Comparison of ENCODE assay signal across 18 cellular contexts in genomic region chr12:57536597-57536942, GRCh38. TPM values are rescaled to one million over a fixed set of nuclear protein-coding genes. Genes with fewer than 3 reads are reported as not detected.
DNase-seq lines count a peak whose midpoint lies in the region; ATAC-seq, FAIRE-seq and TF ChIP-seq lines count a peak whose summit lies in the region.
"Had no signal": no experiment of that assay in that cellular context is flagged by ENCODE, and none has a peak within 500 bp of the region (broad histone marks: within the 10 kb centered on the region; RNA-seq: fewer than 3 reads in every experiment).

No MANE protein-coding gene starts in this region.

- no peak for ATAC-seq in GM19467 (IDR thresholded peaks at IDR 0.05; ENCODE audit: unreplicated experiment)
- ATAC-seq: A549, GM12878 had no signal

- dilution Hi-C loops in endothelial cell of umbilical vein (cut with MboI; ENCODE audit: extremely low pct_ligation_motif_present, low sequenced_read_pairs) = no loop called here

- no peak for TF ChIP-seq EP300 in stomach (IDR thresholded peaks at IDR 0.05)

- BruUV-seq in endothelial cell of umbilical vein (replicated peaks; lab: Mats Ljungman, UMichigan) = no TSS peak

- H3K9me3 Mint-ChIP-seq in activated T-helper 1 cell treated with anti-CD3 and anti-CD28 coated beads, Interleukin-12 subunit alpha, Interleukin-12 subunit beta, Interleukin-2, Interleukin-4 antibody, amounts not matched to agents 30 ng/mL and 10 ng/mL and 1 ng/mL, durations not matched to agents 14 hours and 24 hours and 36 hours = no peaks in the 10 kb centered on the region
- H3K9me3 Mint-ChIP-seq: CD14-positive monocyte, GM23338 had no signal

- H3K27ac ChIP-seq in MM.1S (ENCODE audit: low read length) (no peak overlapping the region), endothelial cell of umbilical vein (ENCODE audit: insufficient read depth, low read depth, low read length) (no peak overlapping the region), stomach (peak overlapping the region; percentile 11 to 81 (median 53)), kidney (ENCODE audit: low read depth in 2 of 2, low read length in 2 of 2) (no peak overlapping the region)
- H3K27ac ChIP-seq: A549 had no signal

- H3K27me3 Mint-ChIP-seq in activated T-helper 1 cell treated with anti-CD3 and anti-CD28 coated beads, Interleukin-12 subunit alpha, Interleukin-12 subunit beta, Interleukin-2, Interleukin-4 antibody, amounts not matched to agents 30 ng/mL and 10 ng/mL and 1 ng/mL, durations not matched to agents 14 hours and 24 hours and 36 hours (ENCODE audit: insufficient read depth) = no peaks in the 10 kb centered on the region

- no peaks in the 10 kb centered on the region for H3K9me3 ChIP-seq in MM.1S (replicated peaks; ENCODE audit: insufficient read depth, low read length)
- no peaks in the 10 kb centered on the region for H3K9me3 ChIP-seq in endothelial cell of umbilical vein (replicated peaks; ENCODE audit: control insufficient read depth, insufficient read depth, low read length)
- no peaks in the 10 kb centered on the region for H3K9me3 ChIP-seq in stomach
- no peaks in the 10 kb centered on the region for H3K9me3 ChIP-seq in kidney (ENCODE audit: control insufficient read depth in 1 of 2, low read length in 2 of 2)
- H3K9me3 ChIP-seq: A549, BE2C, HAP-1 had no signal

- FAIRE-seq in endothelial cell of umbilical vein (lab: Jason Lieb, UNC) = peak; percentile 54
- FAIRE-seq in HTR-8/SVneo (lab: Jason Lieb, UNC) = no peak
- FAIRE-seq in kidney (lab: Jason Lieb, UNC) = no peak
- FAIRE-seq: A549, GM12878, GM18507 had no signal

- no peak overlapping the region for H3K9ac ChIP-seq in MM.1S (ENCODE audit: low read length)
- H3K9ac ChIP-seq in endothelial cell of umbilical vein (replicated peaks; ENCODE audit: extremely low read depth, insufficient read depth, low read length) = no peak overlapping the region
- H3K9ac ChIP-seq in kidney (ENCODE audit: low read length in 2 of 2) = no peak overlapping the region

- no peak overlapping the region for H2AFZ ChIP-seq in MM.1S (ENCODE audit: low read length)
- no peak overlapping the region for H2AFZ ChIP-seq in endothelial cell of umbilical vein (ENCODE audit: low read depth, low read length)
- H2AFZ ChIP-seq: GM23338 had no signal

- DNase-seq in MM.1S (peak; percentile 3), endothelial cell of umbilical vein (ENCODE audit: low read depth, low spot score) (no peak), stomach (no peak), HTR-8/SVneo (ENCODE audit: insufficient read length, low spot score) (no peak), kidney (no peak)
- no peak for DNase-seq in activated T-helper 1 cell treated with anti-CD3 and anti-CD28 coated beads, Interleukin-12 subunit alpha, Interleukin-12 subunit beta, Interleukin-2, Interleukin-4 antibody, amounts not matched to agents 30 ng/mL and 10 ng/mL and 1 ng/mL, durations not matched to agents 14 hours and 24 hours and 36 hours (ENCODE audit: low spot score)
- DNase-seq: BE2C, Calu3, DMS79, KBM-7 had no signal

- no peaks in the 10 kb centered on the region; the same call in 1 of the 2 replicates for H3F3A ChIP-seq in MM.1S (ENCODE audit: insufficient read depth, low read length)

- no peak overlapping the region for H3K4me2 ChIP-seq in MM.1S (ENCODE audit: low read depth, low read length)
- no peak overlapping the region for H3K4me2 ChIP-seq in endothelial cell of umbilical vein (ENCODE audit: insufficient read depth, low read length)
- H3K4me2 ChIP-seq: A549, GM23338 had no signal

- intact Hi-C loops in activated T-helper 1 cell treated with anti-CD3 and anti-CD28 coated beads, Interleukin-12 subunit alpha, Interleukin-12 subunit beta, Interleukin-2, Interleukin-4 antibody, amounts not matched to agents 30 ng/mL and 10 ng/mL and 1 ng/mL, durations not matched to agents 14 hours and 24 hours and 36 hours (cut with micrococcal nuclease) = no loop called here
- intact Hi-C loops in endothelial cell of umbilical vein (cut with micrococcal nuclease) (no loop called here), stomach (cut with DNase I; ENCODE audit: low total_unique reads) (no loop called here), kidney (cut with DNase I) (no loop called here)

- H3K27ac Mint-ChIP-seq in activated T-helper 1 cell treated with anti-CD3 and anti-CD28 coated beads, Interleukin-12 subunit alpha, Interleukin-12 subunit beta, Interleukin-2, Interleukin-4 antibody, amounts not matched to agents 30 ng/mL and 10 ng/mL and 1 ng/mL, durations not matched to agents 14 hours and 24 hours and 36 hours = peak overlapping the region; percentile 24
- H3K27ac Mint-ChIP-seq: CD14-positive monocyte, GM23338 had no signal

- no peak for TF ChIP-seq POLR2A in endothelial cell of umbilical vein (IDR thresholded peaks at IDR 0.05; ENCODE audit: low read depth, low read length)
- no peak for TF ChIP-seq POLR2A in stomach (IDR thresholded peaks at IDR 0.05)

- peaks cover 37% of the 10 kb centered on the region for H3K36me3 Mint-ChIP-seq in activated T-helper 1 cell treated with anti-CD3 and anti-CD28 coated beads, Interleukin-12 subunit alpha, Interleukin-12 subunit beta, Interleukin-2, Interleukin-4 antibody, amounts not matched to agents 30 ng/mL and 10 ng/mL and 1 ng/mL, durations not matched to agents 14 hours and 24 hours and 36 hours (ENCODE audit: low read depth)

- no peak overlapping the region for H3K4me3 Mint-ChIP-seq in activated T-helper 1 cell treated with anti-CD3 and anti-CD28 coated beads, Interleukin-12 subunit alpha, Interleukin-12 subunit beta, Interleukin-2, Interleukin-4 antibody, amounts not matched to agents 30 ng/mL and 10 ng/mL and 1 ng/mL, durations not matched to agents 14 hours and 24 hours and 36 hours
- H3K4me3 Mint-ChIP-seq: CD14-positive monocyte, GM23338 had no signal

- no peaks in the 10 kb centered on the region for H3K9me2 ChIP-seq in MM.1S (replicated peaks; ENCODE audit: insufficient read depth, low read length)

- POLR2A ChIA-PET in endothelial cell of umbilical vein (lab: Charles Lee) = interaction anchor here (0.9 kb wide), 1 partner anchor 22 kb away, joined by 10 read pairs; no protein-coding TSS in a partner anchor

- H3K4me3 ChIP-seq in MM.1S (ENCODE audit: low read length) (no peak overlapping the region), endothelial cell of umbilical vein (replicated peaks in 1 of 3; ENCODE audit: insufficient read depth in 1 of 3, low read depth in 1 of 3, low read length in 3 of 3) (no peak overlapping the region), stomach (no peak overlapping the region), kidney (ENCODE audit: low read length in 2 of 2) (no peak overlapping the region)
- H3K4me3 ChIP-seq: A549, GM12878, GM23338, HAP-1 had no signal

- H3K27me3 ChIP-seq in MM.1S (replicated peaks; ENCODE audit: insufficient read depth, low read length) (no peaks in the 10 kb centered on the region), endothelial cell of umbilical vein (ENCODE audit: control insufficient read depth in 2 of 2, insufficient read depth in 2 of 2, low read length in 2 of 2) (no peaks in the 10 kb centered on the region), stomach (no peaks in the 10 kb centered on the region)
- H3K27me3 ChIP-seq: BE2C had no signal

- H3K9me1 ChIP-seq in endothelial cell of umbilical vein (replicated peaks; ENCODE audit: control insufficient read depth, extremely low read depth, insufficient read depth, low read length) = no peaks in the 10 kb centered on the region

- CTCF ChIA-PET in endothelial cell of umbilical vein (lab: Charles Lee) = interaction anchor here (1.5 kb wide), 1 partner anchor 10 kb away, joined by 5 read pairs; no protein-coding TSS in a partner anchor

- WGBS in stomach, 5 donors = 92 to 100% (median 96%) methylated on average over 1 of the region's 1 CpG

- no peaks in the 10 kb centered on the region for H3K4me1 ChIP-seq in MM.1S (ENCODE audit: low read length)
- no peaks in the 10 kb centered on the region for H3K4me1 ChIP-seq in endothelial cell of umbilical vein (ENCODE audit: control insufficient read depth, extremely low read depth, insufficient read depth, low read length)
- peaks cover 0 to 45% (median 18%) of the 10 kb centered on the region in 4 donors for H3K4me1 ChIP-seq in stomach
- no peaks in the 10 kb centered on the region for H3K4me1 ChIP-seq in kidney (ENCODE audit: control insufficient read depth in 1 of 2, insufficient read depth in 1 of 2, low read depth in 1 of 2, low read length in 2 of 2)
- H3K4me1 ChIP-seq: BE2C, HAP-1 had no signal

- TF ChIP-seq CTCF in MM.1S (IDR thresholded peaks at IDR 0.05; ENCODE audit: low read length) = no peak
- no peak for TF ChIP-seq CTCF in endothelial cell of umbilical vein (IDR thresholded peaks at IDR 0.05; ENCODE audit: extremely low read depth in 1 of 2, insufficient read depth in 1 of 2, low read depth in 1 of 2, low read length in 2 of 2)
- no peak for TF ChIP-seq CTCF in stomach (IDR thresholded peaks at IDR 0.05)
- TF ChIP-seq CTCF in kidney (IDR thresholded peaks at IDR 0.05; ENCODE audit: borderline replicate concordance, extremely low read depth, insufficient read depth) = no peak

- no peaks in the 10 kb centered on the region for H4K20me1 ChIP-seq in MM.1S (ENCODE audit: insufficient read depth, low read length)
- H4K20me1 ChIP-seq in endothelial cell of umbilical vein (replicated peaks; ENCODE audit: control insufficient read depth, extremely low read depth, insufficient read depth, low read length) = no peaks in the 10 kb centered on the region

- H3K4me1 Mint-ChIP-seq in activated T-helper 1 cell treated with anti-CD3 and anti-CD28 coated beads, Interleukin-12 subunit alpha, Interleukin-12 subunit beta, Interleukin-2, Interleukin-4 antibody, amounts not matched to agents 30 ng/mL and 10 ng/mL and 1 ng/mL, durations not matched to agents 14 hours and 24 hours and 36 hours (ENCODE audit: low read depth) = peaks cover 5% of the 10 kb centered on the region

- 0 out of 2 replicates have a peak, but pooled peaks cover 3% of the 10 kb centered on the region for H3K36me3 ChIP-seq in MM.1S (replicated peaks; ENCODE audit: insufficient read depth, low read length)
- H3K36me3 ChIP-seq in endothelial cell of umbilical vein (ENCODE audit: control insufficient read depth in 2 of 2, extremely low read depth in 1 of 2, insufficient read depth in 2 of 2, low read length in 2 of 2) = peaks cover 21 to 43% of the 10 kb centered on the region in 2 experiments
- H3K36me3 ChIP-seq in stomach = peaks cover 40 to 86% (median 81%) of the 10 kb centered on the region in 4 donors
- H3K36me3 ChIP-seq in kidney (ENCODE audit: control insufficient read depth in 1 of 2, insufficient read depth in 2 of 2, low read length in 2 of 2) = peaks cover 42 to 65% of the 10 kb centered on the region in 2 donors

- H3K79me2 ChIP-seq in MM.1S (ENCODE audit: low read length) = no peaks in the 10 kb centered on the region
- no peaks in the 10 kb centered on the region for H3K79me2 ChIP-seq in endothelial cell of umbilical vein (ENCODE audit: control insufficient read depth, insufficient read depth, low read length)

RNA-seq across cellular contexts. Expression of gene DCTN2, which starts 10.4 kb away (rescaled TPM):
- total RNA-seq in activated T-helper 1 cell treated with anti-CD3 and anti-CD28 coated beads, Interleukin-12 subunit alpha, Interleukin-12 subunit beta, Interleukin-2, Interleukin-4 antibody, amounts not matched to agents 30 ng/mL and 10 ng/mL and 1 ng/mL, durations not matched to agents 14 hours and 24 hours and 36 hours = 78.6 and 83.5 TPM in 2 replicates
- 157 and 161 TPM in 2 replicates for total RNA-seq in endothelial cell of umbilical vein
- polyA plus RNA-seq in endothelial cell of umbilical vein = 146 and 234 TPM in 2 replicates
- polyA plus RNA-seq in endothelial cell of umbilical vein (2011; cell fraction: cytosol; rRNA removed) = 153 and 162 TPM in 2 replicates
- 181 and 198 TPM in 2 replicates for polyA plus RNA-seq in endothelial cell of umbilical vein (2011; cell fraction: nucleus; rRNA removed)
- polyA plus RNA-seq in endothelial cell of umbilical vein (2012) = 148 and 160 TPM in 2 replicates
- 158 and 160 TPM in 2 replicates for polyA minus RNA-seq in endothelial cell of umbilical vein
- 91.9 TPM for polyA minus RNA-seq in endothelial cell of umbilical vein (2011; cell fraction: cytosol; rRNA and poly(A)+ RNA removed)
- 62.7 and 86.8 TPM in 2 replicates for polyA minus RNA-seq in endothelial cell of umbilical vein (2011; cell fraction: nucleus; rRNA and poly(A)+ RNA removed)
- 100 to 1,000 TPM in 3 of 5 donors, 10 to 100 TPM in 2; 28.6 to 177 (median 102) TPM for total RNA-seq in stomach
- 100 to 1,000 TPM in 2 of 3 donors, 10 to 100 TPM in 1; 90.0 to 168 (median 110) TPM for polyA plus RNA-seq in stomach
- 110 TPM for total RNA-seq in kidney
- polyA plus RNA-seq in kidney (ENCODE audit: insufficient read depth, low read depth, low replicate concordance) = 133 TPM

RNA-seq across cellular contexts. Expression of gene KIF5A, which starts 13.3 kb away (rescaled TPM):
- total RNA-seq in activated T-helper 1 cell treated with anti-CD3 and anti-CD28 coated beads, Interleukin-12 subunit alpha, Interleukin-12 subunit beta, Interleukin-2, Interleukin-4 antibody, amounts not matched to agents 30 ng/mL and 10 ng/mL and 1 ng/mL, durations not matched to agents 14 hours and 24 hours and 36 hours = 2.4 TPM in 2 replicates
- total RNA-seq in endothelial cell of umbilical vein (0.12 and 0.35 TPM in 2 replicates), stomach (1 to 10 TPM in 4 of 5 donors, not detected in 1; 1.3 to 2.3 (median 1.6) TPM), kidney (1.3 TPM)
- polyA plus RNA-seq in endothelial cell of umbilical vein (0.05 and 0.07 TPM in 2 replicates), stomach (under 1 TPM; 0.19 to 0.40 (median 0.31) TPM), kidney (ENCODE audit: insufficient read depth, low read depth, low replicate concordance) (0.69 TPM)
- 0.05 and 0.06 TPM in 2 replicates for polyA plus RNA-seq in endothelial cell of umbilical vein (2011; cell fraction: cytosol; rRNA removed)
- 0.36 and 0.75 TPM in 2 replicates for polyA plus RNA-seq in endothelial cell of umbilical vein (2011; cell fraction: nucleus; rRNA removed)
- polyA plus RNA-seq in endothelial cell of umbilical vein (2012) = 0.37 and 0.59 TPM in 2 replicates
- 0.13 and 0.34 TPM in 2 replicates for polyA minus RNA-seq in endothelial cell of umbilical vein
- not detected for polyA minus RNA-seq in endothelial cell of umbilical vein (2011; cell fraction: cytosol; rRNA and poly(A)+ RNA removed)
- polyA minus RNA-seq in endothelial cell of umbilical vein (2011; cell fraction: nucleus; rRNA and poly(A)+ RNA removed) = 0.05 and 0.19 TPM in 2 replicates
- total RNA-seq: Calu3, G401 had no signal
- polyA plus RNA-seq: CD14-positive monocyte had no signal

RNA-seq across cellular contexts. Expression of gene MBD6, which starts 13.9 kb away (rescaled TPM):
- total RNA-seq in activated T-helper 1 cell treated with anti-CD3 and anti-CD28 coated beads, Interleukin-12 subunit alpha, Interleukin-12 subunit beta, Interleukin-2, Interleukin-4 antibody, amounts not matched to agents 30 ng/mL and 10 ng/mL and 1 ng/mL, durations not matched to agents 14 hours and 24 hours and 36 hours = 63.3 and 66.8 TPM in 2 replicates
- total RNA-seq in endothelial cell of umbilical vein (85.6 and 95.2 TPM in 2 replicates), stomach (100 to 1,000 TPM in 1 of 5 donors, 10 to 100 TPM in 3, 1 to 10 TPM in 1; 4.8 to 129 (median 32.2) TPM), kidney (118 TPM)
- polyA plus RNA-seq in endothelial cell of umbilical vein (8.5 and 10.6 TPM in 2 replicates), stomach (10 to 100 TPM; 23.2 to 30.9 (median 28.7) TPM), kidney (ENCODE audit: insufficient read depth, low read depth, low replicate concordance) (38.4 TPM)
- polyA plus RNA-seq in endothelial cell of umbilical vein (2011; cell fraction: cytosol; rRNA removed) = 8.5 and 10.6 TPM in 2 replicates
- polyA plus RNA-seq in endothelial cell of umbilical vein (2011; cell fraction: nucleus; rRNA removed) = 52.4 and 65.4 TPM in 2 replicates
- polyA plus RNA-seq in endothelial cell of umbilical vein (2012) = 33.6 and 37.1 TPM in 2 replicates
- 6.7 and 17.1 TPM in 2 replicates for polyA minus RNA-seq in endothelial cell of umbilical vein
- 16.9 TPM for polyA minus RNA-seq in endothelial cell of umbilical vein (2011; cell fraction: cytosol; rRNA and poly(A)+ RNA removed)
- 19.2 and 25.4 TPM in 2 replicates for polyA minus RNA-seq in endothelial cell of umbilical vein (2011; cell fraction: nucleus; rRNA and poly(A)+ RNA removed)

RNA-seq across cellular contexts. Expression of gene DDIT3, which starts 16.3 kb away (rescaled TPM):
- 17.8 and 18.1 TPM in 2 replicates for total RNA-seq in activated T-helper 1 cell treated with anti-CD3 and anti-CD28 coated beads, Interleukin-12 subunit alpha, Interleukin-12 subunit beta, Interleukin-2, Interleukin-4 antibody, amounts not matched to agents 30 ng/mL and 10 ng/mL and 1 ng/mL, durations not matched to agents 14 hours and 24 hours and 36 hours
- total RNA-seq in endothelial cell of umbilical vein = 9.8 and 13.7 TPM in 2 replicates
- 15.4 and 22.0 TPM in 2 replicates for polyA plus RNA-seq in endothelial cell of umbilical vein
- 28.7 and 29.2 TPM in 2 replicates for polyA plus RNA-seq in endothelial cell of umbilical vein (2011; cell fraction: cytosol; rRNA removed)
- 124 and 158 TPM in 2 replicates for polyA plus RNA-seq in endothelial cell of umbilical vein (2011; cell fraction: nucleus; rRNA removed)
- polyA plus RNA-seq in endothelial cell of umbilical vein (2012) = 16.0 and 23.6 TPM in 2 replicates
- polyA minus RNA-seq in endothelial cell of umbilical vein = 11.2 and 19.1 TPM in 2 replicates
- polyA minus RNA-seq in endothelial cell of umbilical vein (2011; cell fraction: cytosol; rRNA and poly(A)+ RNA removed) = 23.7 TPM
- 28.1 and 41.1 TPM in 2 replicates for polyA minus RNA-seq in endothelial cell of umbilical vein (2011; cell fraction: nucleus; rRNA and poly(A)+ RNA removed)
- 100 to 1,000 TPM in 1 of 5 donors, 10 to 100 TPM in 3, 1 to 10 TPM in 1; 7.5 to 159 (median 36.2) TPM for total RNA-seq in stomach
- 10 to 100 TPM; 49.7 to 83.4 (median 68.7) TPM for polyA plus RNA-seq in stomach
- total RNA-seq in kidney = 34.1 TPM
- polyA plus RNA-seq in kidney (ENCODE audit: insufficient read depth, low read depth, low replicate concordance) = 83.1 TPM

RNA-seq across cellular contexts. Expression of gene MARS1, which starts 48.7 kb away (rescaled TPM):
- 283 and 318 TPM in 2 replicates for total RNA-seq in activated T-helper 1 cell treated with anti-CD3 and anti-CD28 coated beads, Interleukin-12 subunit alpha, Interleukin-12 subunit beta, Interleukin-2, Interleukin-4 antibody, amounts not matched to agents 30 ng/mL and 10 ng/mL and 1 ng/mL, durations not matched to agents 14 hours and 24 hours and 36 hours
- total RNA-seq in endothelial cell of umbilical vein = 212 and 216 TPM in 2 replicates
- 98.8 and 118 TPM in 2 replicates for polyA plus RNA-seq in endothelial cell of umbilical vein
- polyA plus RNA-seq in endothelial cell of umbilical vein (2011; cell fraction: cytosol; rRNA removed) = 83.6 and 88.5 TPM in 2 replicates
- polyA plus RNA-seq in endothelial cell of umbilical vein (2011; cell fraction: nucleus; rRNA removed) = 558 and 575 TPM in 2 replicates
- polyA plus RNA-seq in endothelial cell of umbilical vein (2012) = 136 and 142 TPM in 2 replicates
- polyA minus RNA-seq in endothelial cell of umbilical vein = 174 and 202 TPM in 2 replicates
- 99.2 TPM for polyA minus RNA-seq in endothelial cell of umbilical vein (2011; cell fraction: cytosol; rRNA and poly(A)+ RNA removed)
- polyA minus RNA-seq in endothelial cell of umbilical vein (2011; cell fraction: nucleus; rRNA and poly(A)+ RNA removed) = 179 and 213 TPM in 2 replicates
- 1,000 to 10,000 TPM in 1 of 5 donors, 100 to 1,000 TPM in 1, 10 to 100 TPM in 3; 37.3 to 1,821 (median 71.6) TPM for total RNA-seq in stomach
- 10 to 100 TPM; 35.1 to 91.2 (median 51.8) TPM for polyA plus RNA-seq in stomach
- 158 TPM for total RNA-seq in kidney
- polyA plus RNA-seq in kidney (ENCODE audit: insufficient read depth, low read depth, low replicate concordance) = 62.8 TPM

Comparison
In these comparisons a context has a peak if more than half of its experiments do, and no peak if none do; other contexts are left out.
1. H3K27ac ChIP-seq: peak in stomach (5 of 5); none in MM.1S (single experiment), endothelial cell of umbilical vein (single experiment) and kidney (0 of 2).